ENCODE assay signal across 17 cellular contexts in genomic region chr5:65462139-65462705, GRCh38. TPM values are rescaled to one million over a fixed set of nuclear protein-coding genes. Genes with fewer than 3 reads are reported as not detected.
A peak's percentile ranks its signal among the peaks of the same experiment; 100 is the strongest.
DNase-seq lines count a peak whose midpoint lies in the region; ATAC-seq and TF ChIP-seq lines count a peak whose summit lies in the region.
"Had no signal": no experiment of that assay in that cellular context is flagged by ENCODE, and none has a peak within 500 bp of the region (broad histone marks: within the 10 kb centered on the region; RNA-seq: fewer than 3 reads in every experiment).

No MANE protein-coding gene starts in this region.

- H4K91ac ChIP-seq in IMR-90 (ENCODE audit: insufficient read depth, low read depth, low read length) = no peak overlapping the region

- H2AK5ac ChIP-seq in IMR-90 (ENCODE audit: low read depth, low read length) = no peak overlapping the region

- no peaks in the 10 kb centered on the region; the same call in 1 of the 2 replicates for H3K9me1 ChIP-seq in IMR-90 (ENCODE audit: insufficient read depth, low read length)

- H4K20me1 ChIP-seq in IMR-90 (ENCODE audit: insufficient read depth, low read length) = no peaks in the 10 kb centered on the region
- H4K20me1 ChIP-seq: BLaER1 had no signal

- dilution Hi-C loops in IMR-90 (cut with HindIII; ENCODE audit: low sequenced_read_pairs, unreplicated experiment) = no loop called here

- no peaks in the 10 kb centered on the region for H3K27me3 Mint-ChIP-seq in mesothelial cell of epicardium (ENCODE audit: low read depth)
- no peaks in the 10 kb centered on the region for H3K27me3 Mint-ChIP-seq in T-helper 2 cell treated with Interferon-gamma antibody and Interleukin-4, amounts not matched to agents 5 μg/mL and 100 μg/mL, for 36 hours (ENCODE audit: low read depth)

- no peak overlapping the region for H3K27ac ChIP-seq in IMR-90 (ENCODE audit: insufficient read depth, low read length)
- H3K27ac ChIP-seq: BLaER1 had no signal

- in situ Hi-C loops in IMR-90 (cut with MboI; ENCODE audit: low sequenced_read_pairs) = no loop called here

- H3K27ac Mint-ChIP-seq in mesothelial cell of epicardium = peak overlapping the region; percentile 36
- H3K27ac Mint-ChIP-seq in T-helper 2 cell treated with Interferon-gamma antibody and Interleukin-4, amounts not matched to agents 5 μg/mL and 100 μg/mL, for 36 hours = no peak overlapping the region
- H3K27ac Mint-ChIP-seq: CD14-positive monocyte; CD4-positive, alpha-beta memory T cell had no signal

- intact Hi-C loops in IMR-90 (cut with micrococcal nuclease) = no loop called here

- no peak for TF ChIP-seq CTCF in IMR-90 (conservative IDR thresholded peaks at IDR 0.05; ENCODE audit: low read depth, low read length)
- no peak for TF ChIP-seq CTCF in fibroblast of the aortic adventitia (IDR thresholded peaks at IDR 0.05; ENCODE audit: insufficient read depth, low read length)
- no peak for TF ChIP-seq CTCF in mesothelial cell of epicardium (IDR thresholded peaks at IDR 0.05; ENCODE audit: unreplicated experiment)

- H4K5ac ChIP-seq in IMR-90 (ENCODE audit: low read depth, low read length) = no peak overlapping the region

- no peak overlapping the region for H2BK20ac ChIP-seq in IMR-90 (ENCODE audit: low read depth, low read length)

- H3K4me3 Mint-ChIP-seq in mesothelial cell of epicardium = no peak overlapping the region
- H3K4me3 Mint-ChIP-seq in T-helper 2 cell treated with Interferon-gamma antibody and Interleukin-4, amounts not matched to agents 5 μg/mL and 100 μg/mL, for 36 hours = no peak overlapping the region
- H3K4me3 Mint-ChIP-seq: CD14-positive monocyte; CD4-positive, alpha-beta memory T cell had no signal

- WGBS in IMR-90 (ENCODE audit: extremely low coverage in 2 of 2, insufficient read length in 1 of 2), 2 experiments = no CpG with 5 or more reads among the region's 3 CpGs

- no peak overlapping the region for H3K14ac ChIP-seq in IMR-90 (replicated peaks; ENCODE audit: low read depth, low read length)

- CTCF ChIA-PET in IMR-90 (lab: Yijun Ruan, JAX) = interaction anchor here (0.6 kb wide), 1 partner anchor 282 kb away, joined by 5 read pairs; no protein-coding TSS in a partner anchor

- H3K4me3 ChIP-seq in IMR-90 (ENCODE audit: insufficient read depth, low read depth, low read length) (no peak overlapping the region), fibroblast of the aortic adventitia (ENCODE audit: low read depth, low read length) (no peak overlapping the region)
- H3K4me3 ChIP-seq: BLaER1, HAP-1 had no signal

- no TSS peak for BruUV-seq in IMR-90 (replicated peaks; lab: Mats Ljungman, UMichigan)

- no peak overlapping the region for H2AFZ ChIP-seq in IMR-90 (replicated peaks; ENCODE audit: low read length, poor library complexity)

- H3K4me1 Mint-ChIP-seq in mesothelial cell of epicardium = peaks cover 2% of the 10 kb centered on the region
- no peaks in the 10 kb centered on the region for H3K4me1 Mint-ChIP-seq in T-helper 2 cell treated with Interferon-gamma antibody and Interleukin-4, amounts not matched to agents 5 μg/mL and 100 μg/mL, for 36 hours (ENCODE audit: low read depth)
- H3K4me1 Mint-ChIP-seq: CD14-positive monocyte; CD4-positive, alpha-beta memory T cell had no signal

- H3K27me3 ChIP-seq in IMR-90 (ENCODE audit: control insufficient read depth, insufficient read depth, low read length) = no peaks in the 10 kb centered on the region
- H3K27me3 ChIP-seq: BLaER1 had no signal

- H2BK15ac ChIP-seq in IMR-90 (ENCODE audit: low read depth, low read length) = no peak overlapping the region

- no peak overlapping the region for H3K4ac ChIP-seq in IMR-90 (ENCODE audit: low read depth, low read length)

- ATAC-seq in IMR-90 (ENCODE audit: low read depth) = peak; percentile 65
- ATAC-seq in HG03354 (IDR thresholded peaks at IDR 0.05; ENCODE audit: poor library complexity, severe bottlenecking, unreplicated experiment) = no peak
- no peak for ATAC-seq in GM21723 (IDR thresholded peaks at IDR 0.05; ENCODE audit: unreplicated experiment)
- ATAC-seq: HepG2 had no signal

- H2AK9ac ChIP-seq in IMR-90 (replicated peaks; ENCODE audit: low read depth, low read length, poor library complexity) = no peak overlapping the region

- POLR2A ChIA-PET in IMR-90 (lab: Charles Lee; ENCODE audit: unreplicated experiment) = no interaction called here

- H3K36me3 Mint-ChIP-seq in mesothelial cell of epicardium = peaks cover 12% of the 10 kb centered on the region
- H3K36me3 Mint-ChIP-seq in T-helper 2 cell treated with Interferon-gamma antibody and Interleukin-4, amounts not matched to agents 5 μg/mL and 100 μg/mL, for 36 hours (ENCODE audit: low read depth) = no peaks in the 10 kb centered on the region
- H3K36me3 Mint-ChIP-seq: CD14-positive monocyte; CD4-positive, alpha-beta memory T cell had no signal

- H3K4me2 ChIP-seq in IMR-90 (ENCODE audit: low read depth, low read length) = peak overlapping the region; percentile 10; the same call in 1 of the 2 replicates
- H3K4me2 ChIP-seq: BLaER1 had no signal

- TF ChIP-seq RAD21 in IMR-90 (IDR thresholded peaks at IDR 0.05; ENCODE audit: low read length) = no peak

- peaks cover 35 to 46% of the 10 kb centered on the region in 2 experiments for H3K79me1 ChIP-seq in IMR-90 (ENCODE audit: low read depth in 1 of 2, low read length in 2 of 2)

- H3K56ac ChIP-seq in IMR-90 (ENCODE audit: extremely low read depth, insufficient read depth, low read length) = no peak overlapping the region

- H3K9me3 Mint-ChIP-seq in mesothelial cell of epicardium = no peaks in the 10 kb centered on the region
- H3K9me3 Mint-ChIP-seq in T-helper 2 cell treated with Interferon-gamma antibody and Interleukin-4, amounts not matched to agents 5 μg/mL and 100 μg/mL, for 36 hours = no peaks in the 10 kb centered on the region
- H3K9me3 Mint-ChIP-seq: CD4-positive, alpha-beta memory T cell had no signal

- H4K8ac ChIP-seq in IMR-90 (ENCODE audit: low read depth in 2 of 2, low read length in 2 of 2) = no peak overlapping the region

- DNase-seq in H4 (ENCODE audit: low spot score) (peak; percentile 10), IMR-90 (peak; percentile 44), fibroblast of the aortic adventitia (ENCODE audit: low read depth) (peak; percentile 18), mesothelial cell of epicardium (ENCODE audit: low spot score in 2 of 2, unreplicated experiment in 2 of 2) (no peak), T1000 (lab: John Stamatoyannopoulos, UW) (no peak)
- DNase-seq in T-helper 2 cell treated with Interferon-gamma antibody and Interleukin-4, amounts not matched to agents 5 μg/mL and 100 μg/mL, for 36 hours (ENCODE audit: low spot score) = no peak
- DNase-seq: 8988T; CD4-positive, alpha-beta memory T cell; DMS153; DMS79; GF-D8 had no signal

- no peak overlapping the region for H3K18ac ChIP-seq in IMR-90 (ENCODE audit: low read depth, low read length)

- peak overlapping the region; percentile 5 for H2BK5ac ChIP-seq in IMR-90 (ENCODE audit: low read depth, low read length, poor library complexity, severe bottlenecking)

- H3K23ac ChIP-seq in IMR-90 (ENCODE audit: low read depth, low read length) = no peak overlapping the region

- no peaks in the 10 kb centered on the region for H3K9me3 ChIP-seq in IMR-90 (ENCODE audit: control insufficient read depth, insufficient read depth, low read length)
- H3K9me3 ChIP-seq: BLaER1, HAP-1 had no signal

- H3K9ac ChIP-seq in IMR-90 (ENCODE audit: low read depth, low read length) = no peak overlapping the region
- H3K9ac ChIP-seq: BLaER1 had no signal

- H3K4me1 ChIP-seq in IMR-90 (ENCODE audit: control insufficient read depth, insufficient read depth, low read length) = peaks cover 1% of the 10 kb centered on the region; the same call in 1 of the 2 replicates
- H3K4me1 ChIP-seq: BLaER1, HAP-1 had no signal

- H2BK120ac ChIP-seq in IMR-90 (ENCODE audit: low read depth, low read length) = no peak overlapping the region

- TF ChIP-seq POLR2A in IMR-90 (IDR thresholded peaks at IDR 0.05; ENCODE audit: low read depth, low read length) = no peak

- peaks cover 11% of the 10 kb centered on the region for H3K36me3 ChIP-seq in IMR-90 (ENCODE audit: control insufficient read depth, insufficient read depth, low read length)
- H3K36me3 ChIP-seq: BLaER1, HAP-1 had no signal

TF ChIP-seq in IMR-90, 13 proteins besides CTCF, POLR2A, EP300 and RAD21 (continues in another document):
- TF ChIP-seq MAZ (IDR thresholded peaks at IDR 0.05; ENCODE audit: borderline replicate concordance, low read depth, low read length) = no peak
- TF ChIP-seq ELK1 (IDR thresholded peaks at IDR 0.05; ENCODE audit: borderline replicate concordance, low read depth, low read length) = no peak
- TF ChIP-seq USF2 (IDR thresholded peaks at IDR 0.05; ENCODE audit: low read depth, low read length) = no peak
- no peak for TF ChIP-seq CHD1 (IDR thresholded peaks at IDR 0.05; ENCODE audit: low read depth, low read length)
- no peak for TF ChIP-seq BHLHE40 (IDR thresholded peaks at IDR 0.05; ENCODE audit: low read depth, low read length)
- no peak for TF ChIP-seq RCOR1 (IDR thresholded peaks at IDR 0.05; ENCODE audit: insufficient replicate concordance, low read length)
- TF ChIP-seq SMC3 (IDR thresholded peaks at IDR 0.05; ENCODE audit: low read depth, low read length) = no peak
- TF ChIP-seq FOS (IDR thresholded peaks at IDR 0.05; ENCODE audit: low read depth, low read length) = no peak
- TF ChIP-seq NFE2L2 (IDR thresholded peaks at IDR 0.05; ENCODE audit: low read depth, low read length) = no peak

RNA-seq across cellular contexts. Expression of gene ADAMTS6, which starts 19.5 kb away (rescaled TPM):
- total RNA-seq in H4 (2014; rRNA removed; shearing (Covaris generic)) = 1.7 and 2.1 TPM in 2 replicates
- total RNA-seq in IMR-90 (2012; rRNA removed) (160 and 173 TPM in 2 replicates), fibroblast of the aortic adventitia (ENCODE audit: low replicate concordance) (40.8 and 64.9 TPM in 2 replicates), mesothelial cell of epicardium (17.3 to 20.6 TPM (median 17.7 TPM) in 3 replicates)
- polyA plus RNA-seq in IMR-90 (2012; rRNA removed) = 21.0 and 23.9 TPM in 2 replicates
- polyA plus RNA-seq in IMR-90 (2012; cell fraction: cytosol; rRNA removed) = 6.9 and 9.7 TPM in 2 replicates
- 89.0 and 171 TPM in 2 replicates for polyA plus RNA-seq in IMR-90 (2012; cell fraction: nucleus; rRNA removed; ENCODE audit: low replicate concordance)
- polyA plus RNA-seq: CD14-positive monocyte had no signal

Comparison
In these comparisons a context has a peak if more than half of its experiments do, and no peak if none do; other contexts are left out.
1. DNase-seq: peak in H4 (single experiment), IMR-90 (single experiment) and fibroblast of the aortic adventitia (single experiment); none in mesothelial cell of epicardium (0 of 2), T1000 (single experiment) and T-helper 2 cell treated with Interferon-gamma antibody and Interleukin-4, amounts not matched to agents 5 μg/mL and 100 μg/mL, for 36 hours (single experiment).